Comparison of ENCODE assay signal across 15 cellular contexts in genomic region chr17:79986441-79987186, GRCh38. TPM values are rescaled to one million over a fixed set of nuclear protein-coding genes. Genes with fewer than 3 reads are reported as not detected.
DNase-seq lines count a peak whose midpoint lies in the region; ATAC-seq, FAIRE-seq and TF ChIP-seq lines count a peak whose summit lies in the region.
"Had no signal": no experiment of that assay in that cellular context is flagged by ENCODE, and none has a peak within 500 bp of the region (broad histone marks: within the 10 kb centered on the region; RNA-seq: fewer than 3 reads in every experiment).

No MANE protein-coding gene starts in this region.

- peaks cover 27 to 33% of the 10 kb centered on the region in 2 donors for H3K4me1 ChIP-seq in adrenal gland (replicated peaks in 1 of 2)
- peaks cover 23 to 26% of the 10 kb centered on the region in 2 donors for H3K4me1 ChIP-seq in kidney (ENCODE audit: control insufficient read depth in 1 of 2, insufficient read depth in 1 of 2, low read depth in 1 of 2, low read length in 2 of 2)
- H3K4me1 ChIP-seq in sigmoid colon: peaks cover 0 to 43% (median 33%) of the 10 kb centered on the region in 4 donors

- no peak overlapping the region for H3K9ac ChIP-seq in kidney (ENCODE audit: low read length in 2 of 2)

- TF ChIP-seq CTCF in adrenal gland (IDR thresholded peaks at IDR 0.05): no peak
- TF ChIP-seq CTCF in kidney (IDR thresholded peaks at IDR 0.05; ENCODE audit: borderline replicate concordance, extremely low read depth, insufficient read depth): no peak
- TF ChIP-seq CTCF in sigmoid colon (IDR thresholded peaks at IDR 0.05): no peak

- H3K9me3 ChIP-seq in adrenal gland (replicated peaks in 1 of 3) (no peaks in the 10 kb centered on the region), kidney (ENCODE audit: control insufficient read depth in 1 of 2, low read length in 2 of 2) (no peaks in the 10 kb centered on the region), sigmoid colon (no peaks in the 10 kb centered on the region)
- H3K9me3 ChIP-seq: BE2C, thyroid gland had no signal

- ATAC-seq in HG02884 (IDR thresholded peaks at IDR 0.05; ENCODE audit: unreplicated experiment): no peak
- no peak for ATAC-seq in GM21737 (IDR thresholded peaks at IDR 0.05; ENCODE audit: unreplicated experiment)
- no peak for ATAC-seq in HG02885 (IDR thresholded peaks at IDR 0.05; ENCODE audit: poor library complexity, unreplicated experiment)
- ATAC-seq in GM18520 (IDR thresholded peaks at IDR 0.05; ENCODE audit: unreplicated experiment): no peak

- intact Hi-C loops in adrenal gland (cut with DNase I): no loop called here
- intact Hi-C loops in kidney (cut with DNase I): no loop called here
- intact Hi-C loops in sigmoid colon (cut with DNase I): no loop called here

- no peak for TF ChIP-seq EP300 in sigmoid colon (IDR thresholded peaks at IDR 0.05)

- no peak overlapping the region for H3K4me3 ChIP-seq in adrenal gland
- no peak overlapping the region for H3K4me3 ChIP-seq in kidney (ENCODE audit: low read length in 2 of 2)
- H3K4me3 ChIP-seq in sigmoid colon: no peak overlapping the region
- H3K4me3 ChIP-seq: cardiac muscle cell, thyroid gland had no signal

- DNase-seq in HCEC 1CT: peak; percentile 16
- peak; percentile 73 to 92 (median 90) for DNase-seq in adrenal gland
- peak; percentile 85 for DNase-seq in kidney
- DNase-seq in sigmoid colon: peak; percentile 71
- DNase-seq: activated naive CD4-positive, alpha-beta T cell treated with anti-CD3 and anti-CD28 coated beads for 36 hours; BE2C; DMS79; MV-4-11; occipital lobe; thyroid gland had no signal

- TF ChIP-seq POLR2A in adrenal gland (IDR thresholded peaks at IDR 0.05) (peak in 1 of 2 donors; percentile 43), sigmoid colon (IDR thresholded peaks at IDR 0.05) (no peak)

- no peak for FAIRE-seq in kidney (lab: Jason Lieb, UNC)

- H3K36me3 ChIP-seq in adrenal gland (replicated peaks in 1 of 2) (no peaks in the 10 kb centered on the region), kidney (ENCODE audit: control insufficient read depth in 1 of 2, insufficient read depth in 2 of 2, low read length in 2 of 2) (no peaks in the 10 kb centered on the region), sigmoid colon (no peaks in the 10 kb centered on the region)
- H3K36me3 ChIP-seq: BE2C, cardiac muscle cell, thyroid gland had no signal

- H3K27me3 ChIP-seq in adrenal gland: no peaks in the 10 kb centered on the region
- H3K27me3 ChIP-seq in sigmoid colon: no peaks in the 10 kb centered on the region
- H3K27me3 ChIP-seq: BE2C, cardiac muscle cell, thyroid gland had no signal

- peak overlapping the region in 3 of 5 donors; percentile 46 to 80 (median 68) for H3K27ac ChIP-seq in adrenal gland
- no peak overlapping the region for H3K27ac ChIP-seq in kidney (ENCODE audit: low read depth in 2 of 2, low read length in 2 of 2)
- no peak overlapping the region for H3K27ac ChIP-seq in sigmoid colon
- H3K27ac ChIP-seq: cardiac muscle cell, thyroid gland had no signal

- WGBS in adrenal gland, 4 donors: 26 to 46% (median 36%) methylated on average over 16 to 27 of the region's 27 CpGs
- WGBS in sigmoid colon, 2 donors: 58 to 74% methylated on average over 27 of the region's 27 CpGs

RNA-seq across cellular contexts. Expression of gene TBC1D16, which starts 49.1 kb away (rescaled TPM):
- total RNA-seq in adrenal gland (10 to 100 TPM; 22.5 to 62.5 (median 40.7) TPM), kidney (68.0 TPM), sigmoid colon (10 to 100 TPM; 15.1 to 21.9 (median 16.2) TPM)
- polyA plus RNA-seq in adrenal gland (10 to 100 TPM in 1 of 3 donors, 1 to 10 TPM in 2; 4.2 to 12.9 (median 6.0) TPM), kidney (ENCODE audit: insufficient read depth, low read depth, low replicate concordance) (9.1 TPM), sigmoid colon (10 to 100 TPM in 1 of 3 donors, 1 to 10 TPM in 2; 3.6 to 17.2 (median 4.2) TPM)

RNA-seq across cellular contexts. Expression of gene CCDC40, which starts 49.8 kb away (rescaled TPM):
- 10 to 100 TPM in 3 of 8 donors, 1 to 10 TPM in 5; 3.0 to 15.7 (median 7.6) TPM for total RNA-seq in adrenal gland
- polyA plus RNA-seq in adrenal gland: 10 to 100 TPM in 1 of 3 donors, 1 to 10 TPM in 2; 2.1 to 11.6 (median 3.7) TPM
- 22.6 TPM for total RNA-seq in kidney
- 5.1 TPM for polyA plus RNA-seq in kidney (ENCODE audit: insufficient read depth, low read depth, low replicate concordance)
- 10 to 100 TPM in 1 of 4 donors, 1 to 10 TPM in 3; 5.3 to 25.8 (median 6.4) TPM for total RNA-seq in sigmoid colon
- polyA plus RNA-seq in sigmoid colon: 1 to 10 TPM in 1 of 3 donors, not detected in 2; 1.4 TPM

Comparison
In these comparisons a context has a peak if more than half of its experiments do, and no peak if none do; other contexts are left out.
1. DNase-seq: peak in every context shown above with its lines; median percentile 90 in adrenal gland; 85 in kidney; 71 in sigmoid colon; 16 in HCEC 1CT.
2. H3K27ac ChIP-seq: peak in adrenal gland (3 of 5); none in kidney (0 of 2) and sigmoid colon (0 of 4).